Comparison of ENCODE assay signal across 9 cellular contexts in the genomic region with DNA sequence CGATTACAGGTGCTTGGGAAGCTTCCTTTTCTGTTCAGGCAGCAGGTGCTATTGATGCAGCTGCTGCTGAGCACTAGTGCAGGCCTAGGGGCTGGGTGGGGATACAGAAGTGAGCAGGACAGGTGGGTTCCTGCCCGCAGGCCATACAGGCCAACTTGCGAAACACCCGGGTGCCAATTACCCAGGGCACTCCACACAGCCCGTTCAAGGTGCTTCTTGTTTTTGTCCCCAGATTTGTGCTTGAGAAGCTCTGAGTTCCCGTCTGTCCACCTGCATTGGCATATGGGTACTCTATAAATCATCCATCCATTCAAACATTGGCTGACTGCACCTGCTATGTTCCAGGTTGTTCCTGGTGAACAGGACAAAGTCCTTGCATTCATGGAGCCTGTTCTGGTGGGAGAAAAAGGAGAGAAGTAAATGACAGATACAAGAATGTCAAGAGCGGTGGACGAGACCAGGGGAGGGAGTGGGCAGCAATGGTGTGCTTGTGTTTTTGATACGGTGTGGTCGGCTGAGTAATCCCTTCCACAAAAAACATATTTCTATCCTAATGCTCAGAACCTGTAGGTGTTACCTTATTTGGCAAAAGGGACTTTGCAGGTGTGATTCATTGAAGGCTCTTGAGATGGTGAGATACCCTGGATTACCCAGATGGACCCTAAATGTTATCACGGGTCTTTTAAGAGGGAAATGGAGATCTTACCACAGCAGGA. TPM values are rescaled to one million over a fixed set of nuclear protein-coding genes. Genes with fewer than 3 reads are reported as not detected.
A peak's percentile ranks its signal among the peaks of the same experiment; 100 is the strongest.
DNase-seq lines count a peak whose midpoint lies in the region; ATAC-seq and TF ChIP-seq lines count a peak whose summit lies in the region.
"Had no signal": no experiment of that assay in that cellular context is flagged by ENCODE, and none has a peak within 500 bp of the region (broad histone marks: within the 10 kb centered on the region; RNA-seq: fewer than 3 reads in every experiment).

No MANE protein-coding gene starts in this region.

- H3K79me2 ChIP-seq in fibroblast of lung (ENCODE audit: control insufficient read depth, insufficient read depth, low read length) = peaks cover 91% of the 10 kb centered on the region
- peaks cover 76% of the 10 kb centered on the region for H3K79me2 ChIP-seq in smooth muscle cell (ENCODE audit: low read depth)

- H3K27me3 ChIP-seq in fibroblast of lung (ENCODE audit: control insufficient read depth, insufficient read depth, low read length) (no peaks in the 10 kb centered on the region), smooth muscle cell (ENCODE audit: low read depth) (no peaks in the 10 kb centered on the region)

- TF ChIP-seq CTCF in fibroblast of lung (conservative IDR thresholded peaks at IDR 0.05 in 1 of 2, IDR thresholded peaks at IDR 0.05 in 1 of 2; ENCODE audit: low read depth in 1 of 2, low read length in 2 of 2) (no peak), smooth muscle cell (IDR thresholded peaks at IDR 0.05; ENCODE audit: borderline replicate concordance, insufficient read depth, poor library complexity, severe bottlenecking) (no peak)

- H3K4me1 ChIP-seq in fibroblast of lung (ENCODE audit: control insufficient read depth, extremely low read depth, insufficient read depth, low read length) (peaks cover 29% of the 10 kb centered on the region), smooth muscle cell (ENCODE audit: low read depth) (peaks cover 53% of the 10 kb centered on the region)

- H3K36me3 ChIP-seq in fibroblast of lung (ENCODE audit: control insufficient read depth, insufficient read depth, low read length) = peaks cover 16% of the 10 kb centered on the region
- H3K36me3 ChIP-seq in smooth muscle cell (ENCODE audit: low read depth) = no peaks in the 10 kb centered on the region

- ATAC-seq in HG03025 (IDR thresholded peaks at IDR 0.05; ENCODE audit: low FRiP score, unreplicated experiment) (no peak), HG03108 (IDR thresholded peaks at IDR 0.05; ENCODE audit: unreplicated experiment) (no peak)

- H3K27ac ChIP-seq in fibroblast of lung (ENCODE audit: insufficient read depth, low read length) (peak overlapping the region; percentile 94), smooth muscle cell (ENCODE audit: low read depth) (peak overlapping the region; percentile 94)

- no peaks in the 10 kb centered on the region for H4K20me1 ChIP-seq in fibroblast of lung (ENCODE audit: control insufficient read depth, extremely low read depth, insufficient read depth, low read length)
- H4K20me1 ChIP-seq in smooth muscle cell (ENCODE audit: low read depth) = peaks cover 96% of the 10 kb centered on the region

- DNase-seq in NCI-H1092 (lab: John Stamatoyannopoulos, UW) (peak; percentile 45), NCI-H524 treated with DMSO at 0.1 percent for 48 hours (lab: John Stamatoyannopoulos, UW) (peak; percentile 46), fibroblast of lung (ENCODE audit: low read depth in 2 of 2) (peak in 1 of 2 donors; percentile 59), smooth muscle cell (lab: John Stamatoyannopoulos, UW; ENCODE audit: unreplicated experiment) (no peak), inferior parietal cortex (ENCODE audit: extremely low spot score) (no peak), SW 1271 (lab: John Stamatoyannopoulos, UW) (no peak)
- DNase-seq: activated T-cell treated with anti-CD3 and anti-CD28 coated beads for 4 hours had no signal

- H3K4me2 ChIP-seq in fibroblast of lung (ENCODE audit: extremely low read depth, insufficient read depth, low read length) = no peak overlapping the region
- peak overlapping the region; percentile 11 for H3K4me2 ChIP-seq in smooth muscle cell

- H3K4me3 ChIP-seq in fibroblast of lung (replicated peaks in 1 of 4; ENCODE audit: control extremely low read depth in 1 of 4, insufficient read depth in 1 of 4, low read depth in 3 of 4, low read length in 4 of 4) (no peak overlapping the region), smooth muscle cell (no peak overlapping the region)

- WGBS in smooth muscle cell (ENCODE audit: low lambda C conversion rate) = 55% methylated on average over 11 of the region's 11 CpGs

- H2AFZ ChIP-seq in fibroblast of lung (ENCODE audit: low read length) (no peak overlapping the region), smooth muscle cell (ENCODE audit: low read depth) (no peak overlapping the region)

- H3K9me3 ChIP-seq in fibroblast of lung (ENCODE audit: control insufficient read depth, insufficient read depth, low read depth, low read length) = no peaks in the 10 kb centered on the region
- H3K9me3 ChIP-seq in smooth muscle cell (replicated peaks; ENCODE audit: low read depth) = no peaks in the 10 kb centered on the region

- H3K9ac ChIP-seq in fibroblast of lung (ENCODE audit: insufficient read depth, low read length) = no peak overlapping the region
- H3K9ac ChIP-seq in smooth muscle cell (ENCODE audit: low read depth) = peak overlapping the region; percentile 15

- H3F3A ChIP-seq in smooth muscle cell (ENCODE audit: low read depth) = peaks cover 34% of the 10 kb centered on the region

RNA-seq across cellular contexts. Expression of a gene that starts 31.4 kb away (rescaled TPM):
- 36.5 and 74.8 TPM in 2 replicates for total RNA-seq in fibroblast of lung
- polyA plus RNA-seq in fibroblast of lung = 86.6 and 150 TPM in 2 replicates
- 68.3 and 92.3 TPM in 2 replicates for polyA plus RNA-seq in fibroblast of lung (2012)
- 287 and 396 TPM in 2 replicates for polyA minus RNA-seq in fibroblast of lung (ENCODE audit: low replicate concordance)
- 47.7 and 58.4 TPM in 2 replicates for total RNA-seq in smooth muscle cell
- 34.9 and 38.9 TPM in 2 replicates for polyA plus RNA-seq in smooth muscle cell

Comparison
In these comparisons a context has a peak if more than half of its experiments do, and no peak if none do; other contexts are left out.
1. DNase-seq: peak in NCI-H1092 (single experiment) and NCI-H524 treated with DMSO at 0.1 percent for 48 hours (single experiment); none in smooth muscle cell (single experiment), inferior parietal cortex (single experiment) and SW 1271 (0 of 2).